In the genomic region with DNA sequence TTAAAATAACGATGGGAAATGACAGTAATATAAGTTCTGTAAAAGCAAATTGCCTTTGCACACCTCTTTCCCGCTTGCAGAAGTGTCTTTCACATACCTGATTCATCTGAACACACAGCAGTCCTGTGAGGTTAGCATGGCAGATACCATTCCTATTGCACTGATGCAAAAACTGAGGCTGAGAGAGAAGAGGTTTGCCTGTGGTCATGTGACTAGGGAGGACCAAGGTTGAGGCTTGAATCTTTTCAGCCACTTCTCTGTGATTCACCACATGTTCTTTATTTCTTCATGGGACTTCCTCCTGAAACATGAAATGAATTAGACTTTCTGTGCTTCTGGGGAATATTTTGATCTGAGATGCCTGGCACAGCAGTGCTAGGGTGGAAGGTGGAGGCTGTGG, we compare ENCODE assay signal across 15 cellular contexts.
"Had no signal": no experiment of that assay in that cellular context is flagged by ENCODE, and none has a peak within 500 bp of the region (broad histone marks: within the 10 kb centered on the region; RNA-seq: fewer than 3 reads in every experiment).

No MANE protein-coding gene starts in this region.

- H3K4me3 ChIP-seq: coronary artery, heart left ventricle, mucosa of descending colon, sigmoid colon, skin epidermis, stomach had no signal

- H3K4me1 ChIP-seq: heart left ventricle, sigmoid colon, stomach had no signal

- H3K9me3 ChIP-seq: heart left ventricle, mucosa of descending colon, neutrophil, sigmoid colon, stomach had no signal

- H3K27me3 ChIP-seq: heart left ventricle, neutrophil had no signal

- DNase-seq: effector CD8-positive, alpha-beta T cell; heart left ventricle; hippocampal formation; mucosa of descending colon; naive thymus-derived CD8-positive, alpha-beta T cell; sigmoid colon; stimulated activated CD4-positive, alpha-beta T cell treated with anti-CD3 and anti-CD28 coated beads, Interleukin-2, amount 100 ng/mL, for 24 hours; stimulated activated CD4-positive, alpha-beta T cell treated with anti-CD3 and anti-CD28 coated beads, Interleukin-4, amount 100 ng/mL, for 4 hours; stimulated activated naive CD4-positive, alpha-beta T cell; stomach; substantia nigra had no signal

- H3K27ac ChIP-seq: coronary artery, heart left ventricle, neutrophil, sigmoid colon, skin epidermis, stomach had no signal

- H3K36me3 ChIP-seq: heart left ventricle, neutrophil, sigmoid colon, stomach had no signal

- ATAC-seq: esophagus mucosa; heart left ventricle; mucosa of descending colon; naive thymus-derived CD8-positive, alpha-beta T cell had no signal
